ENCODE assay signal across 1 cellular context in genomic region chr3:25911525-25912295, GRCh38.
TF ChIP-seq lines count a peak whose summit lies in the region.

No MANE protein-coding gene starts in this region.

TF ChIP-seq in HepG2, 621 proteins besides CTCF, POLR2A, EP300 and RAD21:
- TF ChIP-seq DRAP1 (CRISPR knock-in tag; IDR thresholded peaks at IDR 0.05), result no peak
TF ChIP-seq in HepG2: peak in this region for 0.
